Comparison of ENCODE assay signal across 8 cellular contexts in the genomic region with DNA sequence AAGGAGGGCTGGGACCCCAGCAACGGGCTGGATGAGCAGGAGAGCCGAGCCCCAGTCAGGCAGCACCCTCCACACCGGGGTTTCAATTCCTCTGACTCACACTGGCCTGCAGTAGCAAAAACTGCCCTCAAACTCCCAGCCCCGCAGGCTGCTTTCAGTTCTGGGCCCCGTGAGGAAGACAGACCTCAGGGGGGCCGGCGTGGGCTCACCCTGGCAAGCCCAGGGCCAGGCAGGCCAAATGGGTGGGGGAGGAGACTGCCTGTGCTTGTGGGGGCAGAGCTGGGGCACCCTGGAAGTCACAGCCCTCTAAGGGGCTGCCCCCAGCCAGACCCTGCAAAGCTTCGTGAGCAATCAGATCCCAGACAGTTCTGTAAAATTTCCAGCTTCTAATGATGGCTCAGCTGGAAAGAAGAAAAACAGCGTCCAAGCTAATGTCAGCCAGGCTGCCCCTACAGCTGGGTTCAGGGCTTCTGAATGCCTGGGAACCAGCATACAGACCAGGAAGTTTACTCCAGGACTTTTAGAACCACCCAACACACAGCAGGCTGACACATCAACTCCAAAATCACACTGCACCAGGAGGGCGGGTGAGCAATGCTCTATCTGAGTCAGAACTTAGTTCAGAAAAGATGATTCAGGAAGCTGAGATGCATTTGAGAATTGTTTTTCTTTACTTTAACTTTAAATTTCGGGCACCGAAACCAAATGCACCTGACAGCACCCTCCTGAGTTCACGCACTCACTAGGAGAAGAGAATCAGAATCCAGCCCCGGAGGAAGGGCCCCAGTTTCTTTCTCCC. TPM values are rescaled to one million over a fixed set of nuclear protein-coding genes. Genes with fewer than 3 reads are reported as not detected.
DNase-seq lines count a peak whose midpoint lies in the region; ATAC-seq lines count a peak whose summit lies in the region.

No MANE protein-coding gene starts in this region.

- no peak overlapping the region for H3K4me3 ChIP-seq in SJCRH30

- no peak overlapping the region for H3K27ac ChIP-seq in SJCRH30

- H3K36me3 ChIP-seq in SJCRH30, result no peaks in the 10 kb centered on the region

- peak overlapping the region; percentile 61 for H3K4me3 Mint-ChIP-seq in T-helper 17 cell

- no peaks in the 10 kb centered on the region for H3K27me3 ChIP-seq in SJCRH30

- no peaks in the 10 kb centered on the region for H3K27me3 Mint-ChIP-seq in T-helper 17 cell

- no peaks in the 10 kb centered on the region for H3K36me3 Mint-ChIP-seq in T-helper 17 cell (ENCODE audit: low read depth)

- DNase-seq in A172 (ENCODE audit: low spot score), result peak; percentile 84
- no peak for DNase-seq in T-helper 17 cell
- DNase-seq in iris pigment epithelial cell (ENCODE audit: low read depth), result peak; percentile 74
- no peak for DNase-seq in NCI-H69 (lab: John Stamatoyannopoulos, UW)
- no peak for DNase-seq in SJCRH30
- DNase-seq in islet precursor cell, result no peak

- H3K27ac Mint-ChIP-seq in T-helper 17 cell, result peak overlapping the region; percentile 54

- H3K4me1 Mint-ChIP-seq in T-helper 17 cell, result peaks cover 17% of the 10 kb centered on the region

- peak; percentile 41 for ATAC-seq in GM18519 (IDR thresholded peaks at IDR 0.05; ENCODE audit: low FRiP score, unreplicated experiment)
- ATAC-seq in HG02885 (IDR thresholded peaks at IDR 0.05; ENCODE audit: poor library complexity, unreplicated experiment), result peak; percentile 56
- ATAC-seq in T-helper 17 cell, result peak; percentile 48

- H3K4me1 ChIP-seq in SJCRH30, result no peaks in the 10 kb centered on the region

- H3K9me3 ChIP-seq in T-helper 17 cell (ENCODE audit: control insufficient read depth, low read length, poor library complexity, severe bottlenecking), result no peaks in the 10 kb centered on the region
- no peaks in the 10 kb centered on the region for H3K9me3 ChIP-seq in SJCRH30 (replicated peaks)

RNA-seq across cellular contexts. Expression of a gene that starts 34.7 kb away (rescaled TPM):
- total RNA-seq in A172 (2014; rRNA removed; shearing (Covaris generic)), result 46.1 and 97.1 TPM in 2 replicates
- total RNA-seq in T-helper 17 cell, result 10 to 100 TPM; 23.4 to 24.8 TPM
- 36.9 and 44.6 TPM in 2 replicates for total RNA-seq in SJCRH30 (2014; rRNA removed; shearing (Covaris generic))

RNA-seq across cellular contexts. Expression of a gene that starts 43.8 kb away (rescaled TPM):
- not detected in 2 replicates for total RNA-seq in A172 (2014; rRNA removed; shearing (Covaris generic))
- total RNA-seq in T-helper 17 cell, result not detected
- 0.04 and 0.23 TPM in 2 replicates for total RNA-seq in SJCRH30 (2014; rRNA removed; shearing (Covaris generic))

Comparison
In these comparisons a context has a peak if more than half of its experiments do, and no peak if none do; other contexts are left out.
1. DNase-seq: peak in A172 (single experiment) and iris pigment epithelial cell (single experiment); none in T-helper 17 cell (0 of 3), NCI-H69 (single experiment), SJCRH30 (0 of 2) and islet precursor cell (single experiment).
2. Peak in every context shown above with its lines, with median percentiles within 50 percentile points of each other: ATAC-seq.